22 cellular contexts compared by ENCODE assay signal in the genomic region with DNA sequence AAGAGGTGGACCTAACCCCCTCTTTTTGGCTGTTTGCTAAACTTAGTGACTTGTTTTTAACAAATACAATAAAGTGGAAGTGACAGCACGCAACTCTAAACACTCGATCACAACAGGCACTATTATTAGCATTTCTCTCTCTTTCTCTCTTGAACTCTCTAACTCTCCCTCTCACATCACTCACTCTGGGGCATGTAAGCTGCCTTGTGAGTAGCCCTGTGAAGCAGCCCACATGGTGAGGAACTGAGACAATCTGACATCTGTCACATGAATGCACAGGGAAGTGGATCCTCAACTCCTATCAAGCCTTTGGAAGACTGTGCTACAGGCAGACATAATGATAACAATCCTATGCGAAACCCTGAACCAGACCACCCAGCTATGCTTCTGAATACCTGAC.
"Had no signal": no experiment of that assay in that cellular context is flagged by ENCODE, and none has a peak within 500 bp of the region (broad histone marks: within the 10 kb centered on the region; RNA-seq: fewer than 3 reads in every experiment).

No MANE protein-coding gene starts in this region.

- FAIRE-seq: keratinocyte had no signal

- H3K27me3 Mint-ChIP-seq: activated B cell treated with CpG ODN at 0.5 μM for 24 hours; activated CD4-positive, alpha-beta memory T cell treated with anti-CD3 and anti-CD28 coated beads for 36 hours; activated naive CD4-positive, alpha-beta T cell treated with anti-CD3 and anti-CD28 coated beads, Interleukin-2, amount 10 ng/mL, durations not matched to agents 7 days and 5 days; activated naive CD8-positive, alpha-beta T cell treated with anti-CD3 and anti-CD28 coated beads, Interleukin-2, amount 50 U/mL, for 24 hours; naive B cell; stimulated activated memory B cell treated with anti-CD40 and anti-IgM and Interleukin-4, amounts not matched to agents 10 μg/mL and 1 μg/mL and 100 μg/mL, for 72 hours; type B pancreatic cell had no signal

- H3K4me1 Mint-ChIP-seq: activated B cell treated with CpG ODN at 0.5 μM for 24 hours; activated naive CD4-positive, alpha-beta T cell treated with anti-CD3 and anti-CD28 coated beads, Interleukin-2, amount 10 ng/mL, durations not matched to agents 7 days and 5 days; activated naive CD8-positive, alpha-beta T cell treated with anti-CD3 and anti-CD28 coated beads, Interleukin-2, amount 50 U/mL, for 24 hours; naive B cell; stimulated activated memory B cell treated with anti-CD40 and anti-IgM and Interleukin-4, amounts not matched to agents 10 μg/mL and 1 μg/mL and 100 μg/mL, for 72 hours had no signal

- H3K4me2 ChIP-seq: smooth muscle cell had no signal

- H3K4me3 ChIP-seq: lung, sigmoid colon, smooth muscle cell, stomach, suprapubic skin, vagina had no signal

- H3K27ac ChIP-seq: epithelial cell of prostate, sigmoid colon, stomach, suprapubic skin, vagina had no signal

- ATAC-seq: activated naive CD8-positive, alpha-beta T cell treated with anti-CD3 and anti-CD28 coated beads, Interleukin-2, amount 50 U/mL, for 24 hours; activated T-cell treated with anti-CD3 and anti-CD28 coated beads, Interleukin-2, amount 50 U/mL, for 72 hours; left colon; stimulated activated memory B cell treated with anti-CD40 and anti-IgM and Interleukin-4, amounts not matched to agents 10 μg/mL and 1 μg/mL and 100 μg/mL, for 72 hours had no signal

- H3K4me1 ChIP-seq: sigmoid colon, stomach, suprapubic skin, vagina had no signal

- H3K36me3 ChIP-seq: sigmoid colon, stomach, suprapubic skin, vagina had no signal

- H3K36me3 Mint-ChIP-seq: activated CD4-positive, alpha-beta memory T cell treated with anti-CD3 and anti-CD28 coated beads for 36 hours; activated naive CD4-positive, alpha-beta T cell treated with anti-CD3 and anti-CD28 coated beads, Interleukin-2, amount 10 ng/mL, durations not matched to agents 7 days and 5 days; naive B cell; stimulated activated memory B cell treated with anti-CD40 and anti-IgM and Interleukin-4, amounts not matched to agents 10 μg/mL and 1 μg/mL and 100 μg/mL, for 72 hours; type B pancreatic cell had no signal

- H3K27ac Mint-ChIP-seq: activated B cell treated with CpG ODN at 0.5 μM for 24 hours; activated CD4-positive, alpha-beta memory T cell treated with anti-CD3 and anti-CD28 coated beads for 36 hours; activated naive CD4-positive, alpha-beta T cell treated with anti-CD3 and anti-CD28 coated beads, Interleukin-2, amount 10 ng/mL, durations not matched to agents 7 days and 5 days; activated naive CD8-positive, alpha-beta T cell treated with anti-CD3 and anti-CD28 coated beads, Interleukin-2, amount 50 U/mL, for 24 hours; activated T-cell treated with anti-CD3 and anti-CD28 coated beads, Interleukin-2, amount 50 U/mL, for 72 hours; naive B cell; stimulated activated memory B cell treated with anti-CD40 and anti-IgM and Interleukin-4, amounts not matched to agents 10 μg/mL and 1 μg/mL and 100 μg/mL, for 72 hours; type B pancreatic cell had no signal

- H3K4me3 Mint-ChIP-seq: activated B cell treated with CpG ODN at 0.5 μM for 24 hours; activated CD4-positive, alpha-beta memory T cell treated with anti-CD3 and anti-CD28 coated beads for 36 hours; activated naive CD4-positive, alpha-beta T cell treated with anti-CD3 and anti-CD28 coated beads, Interleukin-2, amount 10 ng/mL, durations not matched to agents 7 days and 5 days; activated naive CD8-positive, alpha-beta T cell treated with anti-CD3 and anti-CD28 coated beads, Interleukin-2, amount 50 U/mL, for 24 hours; activated T-cell treated with anti-CD3 and anti-CD28 coated beads, Interleukin-2, amount 50 U/mL, for 72 hours; naive B cell; neural crest cell; stimulated activated memory B cell treated with anti-CD40 and anti-IgM and Interleukin-4, amounts not matched to agents 10 μg/mL and 1 μg/mL and 100 μg/mL, for 72 hours; type B pancreatic cell had no signal

- H3K9me3 ChIP-seq: sigmoid colon, stomach, suprapubic skin, vagina had no signal

- H3K27me3 ChIP-seq: sigmoid colon, stomach, suprapubic skin, vagina had no signal

- H3K9me3 Mint-ChIP-seq: activated naive CD8-positive, alpha-beta T cell treated with anti-CD3 and anti-CD28 coated beads, Interleukin-2, amount 50 U/mL, for 24 hours; neural crest cell; type B pancreatic cell had no signal

- DNase-seq: activated B cell treated with CpG ODN at 0.5 μM for 24 hours; activated CD4-positive, alpha-beta memory T cell treated with anti-CD3 and anti-CD28 coated beads for 36 hours; activated CD4-positive, alpha-beta T cell treated with anti-CD3 and anti-CD28 coated beads for 4 hours; activated effector memory CD4-positive, alpha-beta T cell treated with anti-CD3 and anti-CD28 coated beads, Interleukin-2, amount 50 U/mL, for 16 hours; activated naive CD4-positive, alpha-beta T cell treated with anti-CD3 and anti-CD28 coated beads, Interleukin-2, amount 10 ng/mL, durations not matched to agents 7 days and 5 days; activated naive CD8-positive, alpha-beta T cell treated with anti-CD3 and anti-CD28 coated beads, Interleukin-2, amount 50 U/mL, for 24 hours; activated T-cell treated with anti-CD3 and anti-CD28 coated beads, Interleukin-2, amount 50 U/mL, for 72 hours; left colon; naive B cell; sigmoid colon; stimulated activated CD4-positive, alpha-beta T cell treated with anti-CD3 and anti-CD28 coated beads, Interleukin-15, amount 100 ng/mL, for 24 hours; stomach; T-helper 9 cell had no signal
